In the genomic region with DNA sequence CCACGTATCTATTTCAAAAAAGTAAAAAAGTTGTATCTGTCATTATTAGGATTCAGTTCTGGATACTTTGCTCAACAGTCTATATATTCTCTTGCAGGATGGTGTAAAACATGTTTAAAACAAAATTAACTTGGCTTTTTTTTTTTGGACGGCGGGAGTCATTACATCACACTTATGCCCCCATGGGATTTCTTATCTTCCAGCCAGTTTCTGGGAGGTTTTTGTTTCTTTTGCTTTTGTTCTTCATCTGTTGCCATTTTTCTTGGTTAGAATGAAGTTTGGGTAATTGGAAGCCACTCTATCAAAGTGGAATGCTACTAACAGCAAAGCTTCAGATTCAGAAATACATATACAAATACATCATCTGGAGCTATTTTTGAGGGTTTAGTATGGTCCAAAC, we compare ENCODE assay signal across 1 cellular context.
TF ChIP-seq lines count a peak whose summit lies in the region.

No MANE protein-coding gene starts in this region.

TF ChIP-seq in WTC11, 78 proteins besides CTCF, POLR2A, EP300 and RAD21 (continued from another document):
- TF ChIP-seq ZNF532 (CRISPR knock-in tag; IDR thresholded peaks at IDR 0.05; ENCODE audit: borderline replicate concordance) (no peak), ETV6 (CRISPR knock-in tag; IDR thresholded peaks at IDR 0.05) (no peak), NR1H2 (CRISPR knock-in tag; IDR thresholded peaks at IDR 0.05) (no peak), TP53 (CRISPR knock-in tag; IDR thresholded peaks at IDR 0.05) (no peak), ZNF396 (CRISPR knock-in tag; IDR thresholded peaks at IDR 0.05; ENCODE audit: borderline replicate concordance) (no peak)
